Comparison of ENCODE assay signal across 8 cellular contexts in genomic region chr7:135661311-135662122, GRCh38. TPM values are rescaled to one million over a fixed set of nuclear protein-coding genes. Genes with fewer than 3 reads are reported as not detected.
A peak's percentile ranks its signal among the peaks of the same experiment; 100 is the strongest.
DNase-seq lines count a peak whose midpoint lies in the region; ATAC-seq and TF ChIP-seq lines count a peak whose summit lies in the region.

No MANE protein-coding gene starts in this region.

- peak overlapping the region; percentile 74 for H3K27ac Mint-ChIP-seq in endothelial cell (ENCODE audit: unreplicated experiment)
- H3K27ac Mint-ChIP-seq in neural crest cell (ENCODE audit: unreplicated experiment), result peak overlapping the region; percentile 44

- ATAC-seq in HG02571 (IDR thresholded peaks at IDR 0.05; ENCODE audit: unreplicated experiment), result peak; percentile 22
- ATAC-seq in Panc1, result peak; percentile 41
- ATAC-seq in HG03521 (IDR thresholded peaks at IDR 0.05; ENCODE audit: unreplicated experiment), result no peak

- DNase-seq in COLO668 (lab: John Stamatoyannopoulos, UW; ENCODE audit: unreplicated experiment), result peak; percentile 65
- DNase-seq in Panc1 (ENCODE audit: low read depth, low spot score), result no peak
- no peak for DNase-seq in endothelial cell (ENCODE audit: low spot score)
- DNase-seq in neural crest cell (ENCODE audit: low read depth, low spot score), result no peak
- no peak for DNase-seq in NCI-H524 (lab: John Stamatoyannopoulos, UW)
- no peak for DNase-seq in EL

- peaks cover 40% of the 10 kb centered on the region for H3K4me1 Mint-ChIP-seq in endothelial cell (ENCODE audit: unreplicated experiment)
- peaks cover 29% of the 10 kb centered on the region for H3K4me1 Mint-ChIP-seq in neural crest cell

- CTCF ChIA-PET in Panc1 (lab: Charles Lee), result interaction anchor here (1.1 kb wide), 1 partner anchor 16 kb away, joined by 5 read pairs; no protein-coding TSS in a partner anchor

- H3K36me3 Mint-ChIP-seq in endothelial cell (ENCODE audit: low read depth, unreplicated experiment) (peaks cover 4% of the 10 kb centered on the region), neural crest cell (ENCODE audit: low read depth) (no peaks in the 10 kb centered on the region)

- H3K27ac ChIP-seq in Panc1 (ENCODE audit: low read length), result peak overlapping the region; percentile 84

- BruUV-seq in Panc1 (replicated peaks; lab: Mats Ljungman, UMichigan), result no TSS peak

- H3K9me3 Mint-ChIP-seq in endothelial cell (ENCODE audit: unreplicated experiment) (no peaks in the 10 kb centered on the region), neural crest cell (no peaks in the 10 kb centered on the region)

- intact Hi-C loops in Panc1 (cut with micrococcal nuclease; ENCODE audit: unreplicated experiment), result no loop called here

- POLR2A ChIA-PET in Panc1 (lab: Charles Lee), result no interaction called here

- H3K27me3 ChIP-seq in Panc1 (ENCODE audit: control insufficient read depth, insufficient read depth, low read length), result no peaks in the 10 kb centered on the region

- no peaks in the 10 kb centered on the region for H3K9me3 ChIP-seq in Panc1 (ENCODE audit: control insufficient read depth, insufficient read depth, low read depth, low read length)

- peaks cover 2% of the 10 kb centered on the region; the same call in 1 of the 2 replicates for H3K36me3 ChIP-seq in Panc1 (ENCODE audit: control insufficient read depth, insufficient read depth, low read length)

- H3K27me3 Mint-ChIP-seq in endothelial cell (ENCODE audit: unreplicated experiment), result peaks cover 13% of the 10 kb centered on the region
- no peaks in the 10 kb centered on the region for H3K27me3 Mint-ChIP-seq in neural crest cell (ENCODE audit: low read depth)

- H3K4me3 Mint-ChIP-seq in endothelial cell (ENCODE audit: unreplicated experiment) (peak overlapping the region; percentile 91), neural crest cell (peak overlapping the region; percentile 96)

- no peak for TF ChIP-seq CTCF in Panc1 (IDR thresholded peaks at IDR 0.05)
- no peak for TF ChIP-seq CTCF in endothelial cell (IDR thresholded peaks at IDR 0.05; ENCODE audit: unreplicated experiment)
- no peak for TF ChIP-seq CTCF in neural crest cell (conservative IDR thresholded peaks at IDR 0.05)

- H3K4me3 ChIP-seq in Panc1 (ENCODE audit: low read depth in 2 of 2, low read length in 2 of 2), result peak overlapping the region; percentile 91 to 98

- in situ Hi-C loops in Panc1 (cut with HindIII; ENCODE audit: low pct_unique_long_range_greater_than_20kb, low sequenced_read_pairs), result loop anchor here (5.0 kb wide), 1 partner anchor 34 kb away; no protein-coding TSS in a partner anchor

- peaks cover 5% of the 10 kb centered on the region; the same call in 1 of the 2 replicates for H3K4me1 ChIP-seq in Panc1 (ENCODE audit: control insufficient read depth, insufficient read depth, low read length)

RNA-seq across cellular contexts. Expression of gene STMP1, which starts 0.8 kb away (rescaled TPM):
- total RNA-seq in Panc1 (2021; ENCODE audit: unreplicated experiment) (29.5 TPM), endothelial cell (ENCODE audit: unreplicated experiment) (27.5 TPM), neural crest cell (58.9 and 62.2 TPM in 2 replicates)
- 46.4 TPM for polyA plus RNA-seq in Panc1 (2012; ENCODE audit: insufficient read length)
